ENCODE assay signal across 16 cellular contexts in genomic region chr6:42769051-42769450, GRCh38. TPM values are rescaled to one million over a fixed set of nuclear protein-coding genes. Genes with fewer than 3 reads are reported as not detected.
DNase-seq lines count a peak whose midpoint lies in the region; ATAC-seq and TF ChIP-seq lines count a peak whose summit lies in the region.
"Had no signal": no experiment of that assay in that cellular context is flagged by ENCODE, and none has a peak within 500 bp of the region (broad histone marks: within the 10 kb centered on the region; RNA-seq: fewer than 3 reads in every experiment).

No MANE protein-coding gene starts in this region.

- no peaks in the 10 kb centered on the region for H3K79me2 ChIP-seq in OCI-LY1 (ENCODE audit: insufficient read depth, low read length)

- no peaks in the 10 kb centered on the region for H3F3A ChIP-seq in OCI-LY1 (ENCODE audit: insufficient read depth, low read length)

- TF ChIP-seq CTCF in natural killer cell (IDR thresholded peaks at IDR 0.05): no peak
- TF ChIP-seq CTCF in OCI-LY1 (IDR thresholded peaks at IDR 0.05; ENCODE audit: low read length): no peak
- TF ChIP-seq CTCF in lower lobe of right lung (IDR thresholded peaks at IDR 0.05): no peak

- peak overlapping the region in 1 of 2 experiments; percentile 62 for H3K23ac ChIP-seq in mesenchymal stem cell (ENCODE audit: low read length in 2 of 2)

- no peak overlapping the region for H2AFZ ChIP-seq in OCI-LY1 (ENCODE audit: low read length)
- no peak overlapping the region for H2AFZ ChIP-seq in mesenchymal stem cell (ENCODE audit: low read depth, low read length)

- no peaks in the 10 kb centered on the region for H3K9me3 ChIP-seq in OCI-LY1 (ENCODE audit: low read length)
- no peaks in the 10 kb centered on the region for H3K9me3 ChIP-seq in mesenchymal stem cell (ENCODE audit: control insufficient read depth, low read length)
- H3K9me3 ChIP-seq in lower lobe of right lung: no peaks in the 10 kb centered on the region

- H3K4me1 ChIP-seq in OCI-LY1 (ENCODE audit: insufficient read depth, low read length, severe bottlenecking) (peaks cover 31% of the 10 kb centered on the region), mesenchymal stem cell (ENCODE audit: control insufficient read depth, insufficient read depth, low read depth, low read length) (peaks cover 16% of the 10 kb centered on the region), lower lobe of right lung (peaks cover 25% of the 10 kb centered on the region)

- H2BK12ac ChIP-seq in mesenchymal stem cell (ENCODE audit: low read length in 2 of 2): no peak overlapping the region

- peak overlapping the region; percentile 16 to 96 for H3K27ac Mint-ChIP-seq in natural killer cell
- H3K27ac Mint-ChIP-seq in natural killer cell treated with Interleukin-12 subunit alpha and Interleukin-12 subunit beta and Interleukin-15 and Interleukin-18, amount 100 ng/mL, for 72 hours: no peak overlapping the region
- H3K27ac Mint-ChIP-seq: H9 had no signal

- H3K4me3 ChIP-seq in OCI-LY1 (ENCODE audit: low read depth, low read length, poor library complexity, severe bottlenecking) (no peak overlapping the region), mesenchymal stem cell (ENCODE audit: insufficient read depth in 1 of 2, low read depth in 1 of 2, low read length in 2 of 2) (no peak overlapping the region), lower lobe of right lung (no peak overlapping the region)

- H2BK5ac ChIP-seq in mesenchymal stem cell (ENCODE audit: low read depth, low read length, poor library complexity, severe bottlenecking): no peak overlapping the region

- H3K36me3 ChIP-seq in OCI-LY1 (ENCODE audit: insufficient read depth, low read length): no peaks in the 10 kb centered on the region
- H3K36me3 ChIP-seq in mesenchymal stem cell (ENCODE audit: control insufficient read depth in 1 of 2, insufficient read depth in 2 of 2, low read depth in 1 of 2, low read length in 2 of 2): no peaks in the 10 kb centered on the region
- H3K36me3 ChIP-seq in lower lobe of right lung: no peaks in the 10 kb centered on the region

- no peak overlapping the region for H3K4me3 Mint-ChIP-seq in natural killer cell
- no peak overlapping the region for H3K4me3 Mint-ChIP-seq in natural killer cell treated with Interleukin-12 subunit alpha and Interleukin-12 subunit beta and Interleukin-15 and Interleukin-18, amount 100 ng/mL, for 72 hours
- H3K4me3 Mint-ChIP-seq: H9 had no signal

- H4K20me1 ChIP-seq in OCI-LY1 (ENCODE audit: insufficient read depth, low read length): no peaks in the 10 kb centered on the region

- no peaks in the 10 kb centered on the region for H3K9me3 Mint-ChIP-seq in natural killer cell
- no peaks in the 10 kb centered on the region for H3K9me3 Mint-ChIP-seq in natural killer cell treated with Interleukin-12 subunit alpha and Interleukin-12 subunit beta and Interleukin-15 and Interleukin-18, amount 100 ng/mL, for 72 hours
- H3K9me3 Mint-ChIP-seq: H9 had no signal

- H3K4me1 Mint-ChIP-seq in natural killer cell: peaks cover 68 to 73% of the 10 kb centered on the region in 2 donors
- peaks cover 65 to 67% of the 10 kb centered on the region in 2 donors for H3K4me1 Mint-ChIP-seq in natural killer cell treated with Interleukin-12 subunit alpha and Interleukin-12 subunit beta and Interleukin-15 and Interleukin-18, amount 100 ng/mL, for 72 hours (ENCODE audit: low read depth in 2 of 2)

- no peak overlapping the region for H4K91ac ChIP-seq in mesenchymal stem cell (ENCODE audit: low read length)

- H3K14ac ChIP-seq in mesenchymal stem cell (ENCODE audit: low read length in 2 of 2): no peak overlapping the region

- no peaks in the 10 kb centered on the region for H3K9me2 ChIP-seq in OCI-LY1 (ENCODE audit: low read depth, low read length)

- peak overlapping the region; percentile 36 for H2AK5ac ChIP-seq in mesenchymal stem cell (ENCODE audit: low read length, severe bottlenecking)

- H3K27ac ChIP-seq in OCI-LY1 (ENCODE audit: low read depth, low read length, poor library complexity, severe bottlenecking) (peak overlapping the region; percentile 65), mesenchymal stem cell (ENCODE audit: low read length, poor library complexity, severe bottlenecking) (peak overlapping the region; percentile 30), substantia nigra (ENCODE audit: low read depth, low read length, poor library complexity, severe bottlenecking) (no peak overlapping the region), lower lobe of right lung (no peak overlapping the region)
- H3K27ac ChIP-seq: C4-2B, HL-60 had no signal

- peaks cover 0 to 3% of the 10 kb centered on the region in 2 donors for H3K27me3 Mint-ChIP-seq in natural killer cell (ENCODE audit: low read depth in 2 of 2)
- no peaks in the 10 kb centered on the region for H3K27me3 Mint-ChIP-seq in natural killer cell treated with Interleukin-12 subunit alpha and Interleukin-12 subunit beta and Interleukin-15 and Interleukin-18, amount 100 ng/mL, for 72 hours

- no peak overlapping the region for H2BK120ac ChIP-seq in mesenchymal stem cell (ENCODE audit: low read depth, low read length)

- H3K4me2 ChIP-seq in OCI-LY1 (ENCODE audit: low read length) (no peak overlapping the region), mesenchymal stem cell (ENCODE audit: low read length, poor library complexity, severe bottlenecking) (no peak overlapping the region)

- no peak overlapping the region for H3K4ac ChIP-seq in mesenchymal stem cell (ENCODE audit: low read depth in 1 of 2, low read length in 2 of 2)

- 87% methylated on average over 3 of the region's 4 CpGs for WGBS in mesenchymal stem cell

- H3K9ac ChIP-seq in OCI-LY1 (ENCODE audit: low read length) (no peak overlapping the region), mesenchymal stem cell (ENCODE audit: low read length) (no peak overlapping the region)

- H4K8ac ChIP-seq in mesenchymal stem cell (ENCODE audit: low read length): no peak overlapping the region

- H3K18ac ChIP-seq in mesenchymal stem cell (ENCODE audit: low read depth in 1 of 2, low read length in 2 of 2): no peak overlapping the region

- no peak for DNase-seq in natural killer cell
- no peak for DNase-seq in natural killer cell treated with Interleukin-12 subunit alpha and Interleukin-12 subunit beta and Interleukin-15 and Interleukin-18, amount 100 ng/mL, for 72 hours (ENCODE audit: low spot score)
- DNase-seq in mesenchymal stem cell: no peak
- DNase-seq in substantia nigra (lab: John Stamatoyannopoulos, UW): no peak
- no peak for DNase-seq in DMS53 treated with DMSO at 0.1 percent for 48 hours (lab: John Stamatoyannopoulos, UW; ENCODE audit: unreplicated experiment)
- DNase-seq in lower lobe of right lung: no peak
- DNase-seq: DMS79, H9, NCI-H146, NCI-H2081, NCI-H510A treated with DMSO at 0.1 percent for 48 hours had no signal

- H2BK15ac ChIP-seq in mesenchymal stem cell (ENCODE audit: low read depth, poor library complexity, severe bottlenecking): no peak overlapping the region

- H3K27me3 ChIP-seq in OCI-LY1 (ENCODE audit: insufficient read depth, low read length): no peaks in the 10 kb centered on the region
- no peaks in the 10 kb centered on the region for H3K27me3 ChIP-seq in mesenchymal stem cell (ENCODE audit: control insufficient read depth in 1 of 2, insufficient read depth in 1 of 2, low read length in 2 of 2)
- H3K27me3 ChIP-seq in lower lobe of right lung (ENCODE audit: low read depth): no peaks in the 10 kb centered on the region

- peaks cover 3% of the 10 kb centered on the region for H3K79me1 ChIP-seq in mesenchymal stem cell (replicated peaks; ENCODE audit: low read length, poor library complexity, severe bottlenecking)

- ATAC-seq in natural killer cell: no peak
- ATAC-seq in natural killer cell treated with Interleukin-12 subunit alpha and Interleukin-12 subunit beta and Interleukin-15 and Interleukin-18, amount 100 ng/mL, for 72 hours: no peak
- ATAC-seq in lower lobe of right lung: no peak
- ATAC-seq: Panc1 had no signal

- intact Hi-C loops in natural killer cell (cut with micrococcal nuclease): no loop called here
- intact Hi-C loops in lower lobe of right lung (cut with DNase I): no loop called here

- H3K36me3 Mint-ChIP-seq in natural killer cell: no peaks in the 10 kb centered on the region
- H3K36me3 Mint-ChIP-seq in natural killer cell treated with Interleukin-12 subunit alpha and Interleukin-12 subunit beta and Interleukin-15 and Interleukin-18, amount 100 ng/mL, for 72 hours: no peaks in the 10 kb centered on the region

RNA-seq across cellular contexts. Expression of gene BICRAL, which starts 12.8 kb away (rescaled TPM):
- total RNA-seq in natural killer cell (10 to 100 TPM; 31.1 to 43.4 (median 37.1) TPM), lower lobe of right lung (20.7 TPM)
- 10 to 100 TPM; 13.5 to 13.9 TPM for total RNA-seq in natural killer cell treated with Interleukin-12 subunit alpha and Interleukin-12 subunit beta and Interleukin-15 and Interleukin-18, amount 100 ng/mL, for 72 hours
- 3.9 TPM for polyA plus RNA-seq in mesenchymal stem cell (2013, experiment 1 of 2)
- polyA plus RNA-seq in mesenchymal stem cell (2013, experiment 2 of 2): 3.5 TPM

RNA-seq across cellular contexts. Expression of gene TBCC, which starts 23.1 kb away (rescaled TPM):
- total RNA-seq in natural killer cell: 10 to 100 TPM; 64.1 to 77.6 (median 65.6) TPM
- 10 to 100 TPM; 28.8 to 32.6 TPM for total RNA-seq in natural killer cell treated with Interleukin-12 subunit alpha and Interleukin-12 subunit beta and Interleukin-15 and Interleukin-18, amount 100 ng/mL, for 72 hours
- 20.5 TPM for polyA plus RNA-seq in mesenchymal stem cell (2013, experiment 1 of 2)
- 22.6 TPM for polyA plus RNA-seq in mesenchymal stem cell (2013, experiment 2 of 2)
- total RNA-seq in lower lobe of right lung: 19.3 TPM

RNA-seq across cellular contexts. Expression of gene PRPH2, which starts 46.7 kb away (rescaled TPM):
- total RNA-seq in natural killer cell (under 1 TPM; 0.12 to 0.16 (median 0.13) TPM), lower lobe of right lung (0.68 TPM)
- total RNA-seq in natural killer cell treated with Interleukin-12 subunit alpha and Interleukin-12 subunit beta and Interleukin-15 and Interleukin-18, amount 100 ng/mL, for 72 hours: under 1 TPM in 1 of 2 donors, not detected in 1; 0.10 TPM
- 0.03 TPM for polyA plus RNA-seq in mesenchymal stem cell (2013, experiment 1 of 2)
- 0.07 TPM for polyA plus RNA-seq in mesenchymal stem cell (2013, experiment 2 of 2)
- total RNA-seq: SK-MEL-5 had no signal

Comparison
In these comparisons a context has a peak if more than half of its experiments do, and no peak if none do; other contexts are left out.
1. H3K27ac Mint-ChIP-seq: peak in natural killer cell (2 of 2); none in natural killer cell treated with Interleukin-12 subunit alpha and Interleukin-12 subunit beta and Interleukin-15 and Interleukin-18, amount 100 ng/mL, for 72 hours (0 of 2).
2. H3K27ac ChIP-seq: peak in OCI-LY1 (single experiment) and mesenchymal stem cell (single experiment); none in substantia nigra (single experiment) and lower lobe of right lung (single experiment).